In the genomic region with DNA sequence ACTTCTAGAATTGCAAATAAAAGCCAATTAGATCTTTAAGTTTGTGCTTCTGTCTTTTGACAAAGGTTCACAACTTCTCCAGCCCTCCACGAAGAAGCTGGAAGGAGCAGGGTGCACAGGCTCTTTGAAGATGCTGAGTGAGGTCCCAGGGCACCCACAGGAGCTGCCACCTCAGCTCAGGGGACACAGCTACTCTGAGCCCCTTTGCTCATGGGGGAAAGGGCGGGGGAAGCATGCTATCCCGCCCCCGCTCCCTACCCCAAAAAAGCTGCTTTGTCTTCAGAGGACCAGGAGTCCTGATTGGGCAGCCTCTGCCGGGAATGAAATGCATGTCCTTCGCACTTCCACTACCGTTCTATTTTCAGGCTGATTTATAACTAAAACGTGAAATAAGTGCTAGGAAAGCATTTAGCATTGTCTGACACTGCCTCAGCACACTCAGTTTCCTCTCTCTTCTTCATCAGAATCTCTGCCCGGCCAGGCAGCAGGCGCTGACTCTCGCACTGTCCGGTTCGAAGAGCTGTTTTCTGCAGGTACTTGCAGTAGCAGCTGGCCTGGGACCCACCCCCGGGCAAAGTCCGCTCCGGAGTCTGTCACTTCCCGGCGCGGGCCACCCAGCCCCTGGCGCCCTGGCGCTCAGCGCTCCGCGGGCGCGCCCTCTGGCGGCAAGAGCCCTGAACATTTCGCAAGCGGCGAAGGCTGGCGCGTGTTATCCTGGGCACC, we compare ENCODE assay signal across 7 cellular contexts. TPM values are rescaled to one million over a fixed set of nuclear protein-coding genes. Genes with fewer than 3 reads are reported as not detected.
DNase-seq lines count a peak whose midpoint lies in the region; ATAC-seq and TF ChIP-seq lines count a peak whose summit lies in the region.

No MANE protein-coding gene starts in this region.

- no peaks in the 10 kb centered on the region for H3K36me3 Mint-ChIP-seq in T-helper 2 cell treated with Interferon-gamma antibody and Interleukin-4, amounts not matched to agents 5 μg/mL and 100 μg/mL, for 36 hours (ENCODE audit: low read depth)

- DNase-seq in GM13976 (ENCODE audit: low spot score) (peak; percentile 90), NCI-H1417 treated with DMSO at 0.1 percent for 48 hours (lab: John Stamatoyannopoulos, UW) (peak; percentile 22), ascending aorta (ENCODE audit: low spot score in 2 of 2) (peak; percentile 36 to 89), hepatic stellate cell (ENCODE audit: low spot score) (peak; percentile 76), retinal pigment epithelial cell (ENCODE audit: low read depth) (no peak)
- peak; percentile 81 for DNase-seq in T-helper 2 cell treated with Interferon-gamma antibody and Interleukin-4, amounts not matched to agents 5 μg/mL and 100 μg/mL, for 36 hours (ENCODE audit: low spot score)

- H3K4me3 ChIP-seq in ascending aorta (peak overlapping the region; percentile 23 to 54), retinal pigment epithelial cell (ENCODE audit: low read length) (peak overlapping the region; percentile 41)

- H3K27ac Mint-ChIP-seq in T-helper 2 cell treated with Interferon-gamma antibody and Interleukin-4, amounts not matched to agents 5 μg/mL and 100 μg/mL, for 36 hours: no peak overlapping the region

- TF ChIP-seq CTCF in GM13976 (IDR thresholded peaks at IDR 0.05; ENCODE audit: borderline replicate concordance, control extremely low read depth, extremely low read depth, insufficient read depth, missing control alignments) (peak; percentile 93), ascending aorta (IDR thresholded peaks at IDR 0.05) (peak; percentile 86 to 96 (median 92)), retinal pigment epithelial cell (conservative IDR thresholded peaks at IDR 0.05; ENCODE audit: low read depth, low read length) (peak; percentile 87)

- in situ Hi-C loops in GM13976 (cut with MboI; ENCODE audit: low sequenced_read_pairs, unreplicated experiment): loop anchor here (25.0 kb wide), 1 partner anchor 228 kb away; no protein-coding TSS in a partner anchor

- no peaks in the 10 kb centered on the region for H3K9me3 Mint-ChIP-seq in T-helper 2 cell treated with Interferon-gamma antibody and Interleukin-4, amounts not matched to agents 5 μg/mL and 100 μg/mL, for 36 hours

- ATAC-seq in HG02798 (IDR thresholded peaks at IDR 0.05; ENCODE audit: poor library complexity, unreplicated experiment): peak; percentile 97

- H3K27me3 Mint-ChIP-seq in T-helper 2 cell treated with Interferon-gamma antibody and Interleukin-4, amounts not matched to agents 5 μg/mL and 100 μg/mL, for 36 hours (ENCODE audit: low read depth): peaks cover 8% of the 10 kb centered on the region

- no peaks in the 10 kb centered on the region for H3K36me3 ChIP-seq in ascending aorta

- intact Hi-C loops in ascending aorta (cut with DNase I): loop anchor here (1.0 kb wide), 1 partner anchor 110 kb away; no protein-coding TSS in a partner anchor

- no peaks in the 10 kb centered on the region for H3K9me3 ChIP-seq in ascending aorta

- H3K27ac ChIP-seq in ascending aorta: no peak overlapping the region

- peaks cover 0 to 3% of the 10 kb centered on the region in 2 donors for H3K4me1 ChIP-seq in ascending aorta

- H3K4me3 Mint-ChIP-seq in T-helper 2 cell treated with Interferon-gamma antibody and Interleukin-4, amounts not matched to agents 5 μg/mL and 100 μg/mL, for 36 hours: peak overlapping the region; percentile 72

- H3K27me3 ChIP-seq in ascending aorta: no peaks in the 10 kb centered on the region

- peaks cover 1% of the 10 kb centered on the region for H3K4me1 Mint-ChIP-seq in T-helper 2 cell treated with Interferon-gamma antibody and Interleukin-4, amounts not matched to agents 5 μg/mL and 100 μg/mL, for 36 hours (ENCODE audit: low read depth)

RNA-seq across cellular contexts. Expression of a gene that starts 45.5 kb away (rescaled TPM):
- 12.6 TPM for total RNA-seq in ascending aorta
